ENCODE assay signal across 8 cellular contexts in genomic region chr19:37172368-37173366, GRCh38. TPM values are rescaled to one million over a fixed set of nuclear protein-coding genes. Genes with fewer than 3 reads are reported as not detected.
DNase-seq lines count a peak whose midpoint lies in the region; TF ChIP-seq lines count a peak whose summit lies in the region.

Gene ZNF585A (minus strand): TSS chr19:37172695. CDS start chr19:37169910, 2,785 bp downstream.

- H3K9ac ChIP-seq in SK-N-MC (ENCODE audit: insufficient read length): peak within 1 kb of the TSS; percentile 67

- no peaks in the 10 kb centered on the region for H3K27me3 Mint-ChIP-seq in activated naive CD8-positive, alpha-beta T cell treated with anti-CD3 and anti-CD28 coated beads for 36 hours
- H3K27me3 Mint-ChIP-seq in glutamatergic neuron (ENCODE audit: unreplicated experiment): no peaks in the 10 kb centered on the region

- DNase-seq in GM06990 (ENCODE audit: extremely low read depth, insufficient read length): peak; percentile 84
- peak; percentile 91 for DNase-seq in HFF-Myc (ENCODE audit: extremely low read depth, low read depth)
- DNase-seq in NAMALWA (ENCODE audit: low spot score): peak; percentile 92
- DNase-seq in SK-N-MC (ENCODE audit: low read depth, low spot score): peak; percentile 81
- DNase-seq in activated naive CD8-positive, alpha-beta T cell treated with anti-CD3 and anti-CD28 coated beads for 36 hours: peak; percentile 86
- DNase-seq in glutamatergic neuron: peak; percentile 84
- peak; percentile 88 for DNase-seq in occipital lobe (lab: John Stamatoyannopoulos, UW)

- H3K4me3 Mint-ChIP-seq in activated naive CD8-positive, alpha-beta T cell treated with anti-CD3 and anti-CD28 coated beads for 36 hours: peak within 1 kb of the TSS; percentile 18
- H3K4me3 Mint-ChIP-seq in glutamatergic neuron (ENCODE audit: unreplicated experiment): no peak within 1 kb of the TSS

- no peak within 1 kb of the TSS for H3K27ac Mint-ChIP-seq in activated naive CD8-positive, alpha-beta T cell treated with anti-CD3 and anti-CD28 coated beads for 36 hours
- no peak within 1 kb of the TSS for H3K27ac Mint-ChIP-seq in glutamatergic neuron (ENCODE audit: unreplicated experiment)

- H3K36me3 Mint-ChIP-seq in activated naive CD8-positive, alpha-beta T cell treated with anti-CD3 and anti-CD28 coated beads for 36 hours: peaks cover 37% of the 10 kb centered on the region
- H3K36me3 Mint-ChIP-seq in glutamatergic neuron (ENCODE audit: unreplicated experiment): peaks cover 22% of the 10 kb centered on the region

- H3K27me3 ChIP-seq in GM06990 (replicated peaks; ENCODE audit: control insufficient read depth, insufficient read depth, low read length): no peaks in the 10 kb centered on the region

- no peak within 1 kb of the TSS for H3K27ac ChIP-seq in SK-N-MC
- peak within 1 kb of the TSS; percentile 15 for H3K27ac ChIP-seq in temporal lobe (ENCODE audit: low read depth, low read length)

- TF ChIP-seq CTCF in GM06990 (IDR thresholded peaks at IDR 0.05; ENCODE audit: insufficient read depth, low read length, poor library complexity, severe bottlenecking): no peak
- no peak for TF ChIP-seq CTCF in HFF-Myc (IDR thresholded peaks at IDR 0.05; ENCODE audit: low read depth, low read length, missing control alignments)
- no peak for TF ChIP-seq CTCF in glutamatergic neuron (IDR thresholded peaks at IDR 0.05; ENCODE audit: partially characterized antibody, unreplicated experiment)

- H3K36me3 ChIP-seq in GM06990 (ENCODE audit: control insufficient read depth, insufficient read depth, low read length) (peaks cover 6% of the 10 kb centered on the region), SK-N-MC (ENCODE audit: insufficient read depth, low read length) (peaks cover 17% of the 10 kb centered on the region)

- peaks cover 4% of the 10 kb centered on the region; the same call in 1 of the 2 replicates for H3K9me3 ChIP-seq in SK-N-MC (ENCODE audit: low read depth, low read length)

- H3K4me1 Mint-ChIP-seq in activated naive CD8-positive, alpha-beta T cell treated with anti-CD3 and anti-CD28 coated beads for 36 hours: no peaks in the 10 kb centered on the region
- no peaks in the 10 kb centered on the region for H3K4me1 Mint-ChIP-seq in glutamatergic neuron (ENCODE audit: low read depth, unreplicated experiment)

- H3K4me3 ChIP-seq in GM06990 (replicated peaks; ENCODE audit: low read depth, low read length) (peak within 1 kb of the TSS; percentile 88), HFF-Myc (replicated peaks; ENCODE audit: low read depth, low read length) (peak within 1 kb of the TSS; percentile 46), SK-N-MC (peak within 1 kb of the TSS; percentile 82)

- H3K9me3 Mint-ChIP-seq in activated naive CD8-positive, alpha-beta T cell treated with anti-CD3 and anti-CD28 coated beads for 36 hours: peaks cover 40% of the 10 kb centered on the region
- peaks cover 2% of the 10 kb centered on the region for H3K9me3 Mint-ChIP-seq in glutamatergic neuron (ENCODE audit: unreplicated experiment)

RNA-seq across cellular contexts. Expression of gene ZNF585A, which starts in this region (rescaled TPM):
- total RNA-seq in activated naive CD8-positive, alpha-beta T cell treated with anti-CD3 and anti-CD28 coated beads for 36 hours: 1 to 10 TPM; 8.4 to 9.1 TPM
- 12.5 TPM for total RNA-seq in glutamatergic neuron (ENCODE audit: unreplicated experiment)
- 12.5 TPM for total RNA-seq in occipital lobe
- 9.3 TPM for total RNA-seq in temporal lobe
